Comparison of ENCODE assay signal across 8 cellular contexts in genomic region chr16:66905633-66906539, GRCh38. TPM values are rescaled to one million over a fixed set of nuclear protein-coding genes. Genes with fewer than 3 reads are reported as not detected.
DNase-seq lines count a peak whose midpoint lies in the region; ATAC-seq and TF ChIP-seq lines count a peak whose summit lies in the region.

No MANE protein-coding gene starts in this region.

- intact Hi-C loops in activated CD4-positive, alpha-beta T cell treated with anti-CD3 and anti-CD28 coated beads, Interleukin-2, amount 10 ng/mL, durations not matched to agents 24 days and 14 days (cut with micrococcal nuclease) = no loop called here
- intact Hi-C loops in transverse colon (cut with DNase I; ENCODE audit: low total_unique reads) = no loop called here

- peak; percentile 66 for ATAC-seq in activated CD8-positive, alpha-beta memory T cell treated with anti-CD3 and anti-CD28 coated beads, Interleukin-2, amount 10 ng/mL, durations not matched to agents 7 days and 5 days
- ATAC-seq in GM19328 (IDR thresholded peaks at IDR 0.05; ENCODE audit: unreplicated experiment) (no peak), GM21723 (IDR thresholded peaks at IDR 0.05; ENCODE audit: unreplicated experiment) (no peak)

- CTCF ChIA-PET in activated CD8-positive, alpha-beta memory T cell treated with anti-CD3 and anti-CD28 coated beads, Interleukin-2, amount 10 ng/mL, durations not matched to agents 7 days and 5 days (lab: Charles Lee) = interaction anchor here (0.5 to 3.2 kb wide), 8 partner anchors 8 to 75 kb away, joined by 3 to 15 read pairs (median 4); partner anchors contain the start of genes CES3 and NAE1

- H3K4me3 Mint-ChIP-seq in activated CD8-positive, alpha-beta memory T cell treated with anti-CD3 and anti-CD28 coated beads, Interleukin-2, amount 10 ng/mL, durations not matched to agents 7 days and 5 days = no peak overlapping the region
- no peak overlapping the region for H3K4me3 Mint-ChIP-seq in activated CD4-positive, alpha-beta T cell treated with anti-CD3 and anti-CD28 coated beads, Interleukin-2, amount 10 ng/mL, durations not matched to agents 24 days and 14 days

- peak; percentile 65 for DNase-seq in activated CD8-positive, alpha-beta memory T cell treated with anti-CD3 and anti-CD28 coated beads, Interleukin-2, amount 10 ng/mL, durations not matched to agents 7 days and 5 days
- DNase-seq in activated CD8-positive, alpha-beta memory T cell treated with anti-CD3 and anti-CD28 coated beads, Interleukin-2, amount 50 U/mL, for 48 hours = no peak
- DNase-seq in activated CD4-positive, alpha-beta T cell treated with anti-CD3 and anti-CD28 coated beads, Interleukin-2, amount 10 ng/mL, durations not matched to agents 24 days and 14 days = peak; percentile 86
- DNase-seq in hepatic stellate cell (ENCODE audit: low spot score) = peak; percentile 11
- DNase-seq in transverse colon = peak; percentile 86
- no peak for DNase-seq in germinal center (ENCODE audit: low spot score)

- no peak for TF ChIP-seq CTCF in transverse colon (IDR thresholded peaks at IDR 0.05)

- no peaks in the 10 kb centered on the region for H3K36me3 ChIP-seq in transverse colon

- no peak for TF ChIP-seq EP300 in transverse colon (IDR thresholded peaks at IDR 0.05; ENCODE audit: low read depth)

- H3K27me3 ChIP-seq in transverse colon = no peaks in the 10 kb centered on the region

- no peak for TF ChIP-seq POLR2A in transverse colon (IDR thresholded peaks at IDR 0.05)

- H3K9me3 ChIP-seq in transverse colon = no peaks in the 10 kb centered on the region

- WGBS in transverse colon (ENCODE audit: low coverage in 1 of 2), 2 donors = 61 to 67% methylated on average over 3 to 11 of the region's 11 CpGs

- no peak overlapping the region for H3K27ac Mint-ChIP-seq in activated CD8-positive, alpha-beta memory T cell treated with anti-CD3 and anti-CD28 coated beads, Interleukin-2, amount 10 ng/mL, durations not matched to agents 7 days and 5 days
- H3K27ac Mint-ChIP-seq in activated CD4-positive, alpha-beta T cell treated with anti-CD3 and anti-CD28 coated beads, Interleukin-2, amount 10 ng/mL, durations not matched to agents 24 days and 14 days = no peak overlapping the region

- peaks cover 22 to 46% (median 29%) of the 10 kb centered on the region in 4 donors for H3K4me1 ChIP-seq in transverse colon

- peak overlapping the region; percentile 73 to 83 (median 79) for H3K27ac ChIP-seq in transverse colon

- H3K4me3 ChIP-seq in transverse colon = no peak overlapping the region

- no peaks in the 10 kb centered on the region for H3K9me3 Mint-ChIP-seq in activated CD8-positive, alpha-beta memory T cell treated with anti-CD3 and anti-CD28 coated beads, Interleukin-2, amount 10 ng/mL, durations not matched to agents 7 days and 5 days (ENCODE audit: low read depth)
- H3K9me3 Mint-ChIP-seq in activated CD4-positive, alpha-beta T cell treated with anti-CD3 and anti-CD28 coated beads, Interleukin-2, amount 10 ng/mL, durations not matched to agents 24 days and 14 days = no peaks in the 10 kb centered on the region

- H3K36me3 Mint-ChIP-seq in activated CD8-positive, alpha-beta memory T cell treated with anti-CD3 and anti-CD28 coated beads, Interleukin-2, amount 10 ng/mL, durations not matched to agents 7 days and 5 days = no peaks in the 10 kb centered on the region
- no peaks in the 10 kb centered on the region for H3K36me3 Mint-ChIP-seq in activated CD4-positive, alpha-beta T cell treated with anti-CD3 and anti-CD28 coated beads, Interleukin-2, amount 10 ng/mL, durations not matched to agents 24 days and 14 days (ENCODE audit: low read depth)

- peaks cover 4% of the 10 kb centered on the region for H3K4me1 Mint-ChIP-seq in activated CD8-positive, alpha-beta memory T cell treated with anti-CD3 and anti-CD28 coated beads, Interleukin-2, amount 10 ng/mL, durations not matched to agents 7 days and 5 days
- peaks cover 9% of the 10 kb centered on the region for H3K4me1 Mint-ChIP-seq in activated CD4-positive, alpha-beta T cell treated with anti-CD3 and anti-CD28 coated beads, Interleukin-2, amount 10 ng/mL, durations not matched to agents 24 days and 14 days

- in situ Hi-C loops in transverse colon (cut with MboI; ENCODE audit: low pct_ligation_motif_present in 1 of 4, low pct_unique_long_range_greater_than_20kb in 1 of 4, low sequenced_read_pairs in 3 of 4) = no loop called here

- H3K27me3 Mint-ChIP-seq in activated CD8-positive, alpha-beta memory T cell treated with anti-CD3 and anti-CD28 coated beads, Interleukin-2, amount 10 ng/mL, durations not matched to agents 7 days and 5 days = no peaks in the 10 kb centered on the region
- no peaks in the 10 kb centered on the region for H3K27me3 Mint-ChIP-seq in activated CD4-positive, alpha-beta T cell treated with anti-CD3 and anti-CD28 coated beads, Interleukin-2, amount 10 ng/mL, durations not matched to agents 24 days and 14 days

RNA-seq across cellular contexts. Expression of gene CDH16, which starts 12.8 kb away (rescaled TPM):
- not detected for total RNA-seq in activated CD8-positive, alpha-beta memory T cell treated with anti-CD3 and anti-CD28 coated beads, Interleukin-2, amount 10 ng/mL, durations not matched to agents 7 days and 5 days
- total RNA-seq in activated CD4-positive, alpha-beta T cell treated with anti-CD3 and anti-CD28 coated beads, Interleukin-2, amount 10 ng/mL, durations not matched to agents 24 days and 14 days = not detected in 2 replicates
- 1 to 10 TPM in 2 of 4 donors, under 1 TPM in 1, not detected in 1; 0.20 to 2.4 (median 1.8) TPM for total RNA-seq in transverse colon

RNA-seq across cellular contexts. Expression of gene RRAD, which starts 19.4 kb away (rescaled TPM):
- 1 to 10 TPM in 1 of 2 experiments, under 1 TPM in 1; 0.55 to 2.5 TPM for total RNA-seq in activated CD8-positive, alpha-beta memory T cell treated with anti-CD3 and anti-CD28 coated beads, Interleukin-2, amount 10 ng/mL, durations not matched to agents 7 days and 5 days
- total RNA-seq in activated CD4-positive, alpha-beta T cell treated with anti-CD3 and anti-CD28 coated beads, Interleukin-2, amount 10 ng/mL, durations not matched to agents 24 days and 14 days = 1.3 TPM in 2 replicates
- 10 to 100 TPM in 1 of 4 donors, 1 to 10 TPM in 2, not detected in 1; 3.5 to 15.3 (median 4.2) TPM for total RNA-seq in transverse colon

RNA-seq across cellular contexts. Expression of gene PDP2, which starts 25.6 kb away (rescaled TPM):
- 10 to 100 TPM; 29.2 to 33.3 TPM for total RNA-seq in activated CD8-positive, alpha-beta memory T cell treated with anti-CD3 and anti-CD28 coated beads, Interleukin-2, amount 10 ng/mL, durations not matched to agents 7 days and 5 days
- total RNA-seq in activated CD4-positive, alpha-beta T cell treated with anti-CD3 and anti-CD28 coated beads, Interleukin-2, amount 10 ng/mL, durations not matched to agents 24 days and 14 days = 48.0 and 51.8 TPM in 2 replicates
- total RNA-seq in transverse colon = 10 to 100 TPM in 2 of 4 donors, 1 to 10 TPM in 2; 4.9 to 36.2 (median 11.5) TPM

RNA-seq across cellular contexts. Expression of gene CIAO2B, which starts 28.3 kb away (rescaled TPM):
- 100 to 1,000 TPM; 124 to 131 TPM for total RNA-seq in activated CD8-positive, alpha-beta memory T cell treated with anti-CD3 and anti-CD28 coated beads, Interleukin-2, amount 10 ng/mL, durations not matched to agents 7 days and 5 days
- total RNA-seq in activated CD4-positive, alpha-beta T cell treated with anti-CD3 and anti-CD28 coated beads, Interleukin-2, amount 10 ng/mL, durations not matched to agents 24 days and 14 days = 170 and 176 TPM in 2 replicates
- 10 to 100 TPM; 15.3 to 93.8 (median 51.6) TPM for total RNA-seq in transverse colon

RNA-seq across cellular contexts. Expression of gene CES2, which starts 29.4 kb away (rescaled TPM):
- 10 to 100 TPM; 34.1 to 35.5 TPM for total RNA-seq in activated CD8-positive, alpha-beta memory T cell treated with anti-CD3 and anti-CD28 coated beads, Interleukin-2, amount 10 ng/mL, durations not matched to agents 7 days and 5 days
- 30.6 and 33.6 TPM in 2 replicates for total RNA-seq in activated CD4-positive, alpha-beta T cell treated with anti-CD3 and anti-CD28 coated beads, Interleukin-2, amount 10 ng/mL, durations not matched to agents 24 days and 14 days
- total RNA-seq in transverse colon = 1,000 to 10,000 TPM in 2 of 4 donors, 100 to 1,000 TPM in 2; 462 to 1,338 (median 921) TPM

Comparison
In these comparisons a context has a peak if more than half of its experiments do, and no peak if none do; other contexts are left out.
1. DNase-seq: peak in activated CD8-positive, alpha-beta memory T cell treated with anti-CD3 and anti-CD28 coated beads, Interleukin-2, amount 10 ng/mL, durations not matched to agents 7 days and 5 days (single experiment), activated CD4-positive, alpha-beta T cell treated with anti-CD3 and anti-CD28 coated beads, Interleukin-2, amount 10 ng/mL, durations not matched to agents 24 days and 14 days (single experiment), hepatic stellate cell (single experiment) and transverse colon (single experiment); none in activated CD8-positive, alpha-beta memory T cell treated with anti-CD3 and anti-CD28 coated beads, Interleukin-2, amount 50 U/mL, for 48 hours (single experiment) and germinal center (single experiment).